ENCODE assay signal across 14 cellular contexts in genomic region chrX:115583730-115584004, GRCh38. TPM values are rescaled to one million over a fixed set of nuclear protein-coding genes. Genes with fewer than 3 reads are reported as not detected.
DNase-seq lines count a peak whose midpoint lies in the region; ATAC-seq and TF ChIP-seq lines count a peak whose summit lies in the region.
"Had no signal": no experiment of that assay in that cellular context is flagged by ENCODE, and none has a peak within 500 bp of the region (broad histone marks: within the 10 kb centered on the region; RNA-seq: fewer than 3 reads in every experiment).

No MANE protein-coding gene starts in this region.

- no peaks in the 10 kb centered on the region for H3K9me2 ChIP-seq in PC-3 (replicated peaks; ENCODE audit: low read length)

- no peak overlapping the region for H2AFZ ChIP-seq in PC-3 (ENCODE audit: low read length)

- peak overlapping the region; percentile 69 for H3K9ac ChIP-seq in PC-3 (ENCODE audit: low read length)

- H3K9me3 ChIP-seq in AG04450 (ENCODE audit: control insufficient read depth, insufficient read depth, low read length) (no peaks in the 10 kb centered on the region), PC-3 (ENCODE audit: low read length) (no peaks in the 10 kb centered on the region), psoas muscle (no peaks in the 10 kb centered on the region)
- H3K9me3 ChIP-seq: adrenal gland, neutrophil had no signal

- H4K20me1 ChIP-seq in PC-3 (ENCODE audit: low read length): no peaks in the 10 kb centered on the region

- H3K27ac Mint-ChIP-seq in activated CD8-positive, alpha-beta T cell treated with anti-CD3 and anti-CD28 coated beads, Interleukin-2, amount 10 ng/mL, durations not matched to agents 7 days and 5 days: no peak overlapping the region

- peak overlapping the region; percentile 12; the same call in 1 of the 2 replicates for H3K4me3 ChIP-seq in AG04450 (ENCODE audit: low read depth, low read length)
- H3K4me3 ChIP-seq in PC-3 (ENCODE audit: low read length): no peak overlapping the region
- H3K4me3 ChIP-seq in epithelial cell of proximal tubule (ENCODE audit: low read depth, low read length): peak overlapping the region; percentile 2
- no peak overlapping the region for H3K4me3 ChIP-seq in psoas muscle
- H3K4me3 ChIP-seq: adrenal gland had no signal

- intact Hi-C loops in PC-3 (cut with micrococcal nuclease) (loop anchor here (5.0 kb wide), 1 partner anchor 34 kb away; no protein-coding TSS in a partner anchor), psoas muscle (cut with DNase I) (no loop called here)

- H3K36me3 ChIP-seq in PC-3 (ENCODE audit: low read depth, low read length): peaks cover 10% of the 10 kb centered on the region; the same call in 1 of the 2 replicates
- no peaks in the 10 kb centered on the region for H3K36me3 ChIP-seq in psoas muscle (ENCODE audit: insufficient read depth in 1 of 2, low read depth in 1 of 2)
- H3K36me3 ChIP-seq: adrenal gland, neutrophil, WERI-Rb-1 had no signal

- no peaks in the 10 kb centered on the region for H3K36me3 Mint-ChIP-seq in activated CD8-positive, alpha-beta T cell treated with anti-CD3 and anti-CD28 coated beads, Interleukin-2, amount 10 ng/mL, durations not matched to agents 7 days and 5 days (ENCODE audit: low read depth)

- TF ChIP-seq CTCF in AG04450 (IDR thresholded peaks at IDR 0.05; ENCODE audit: low read depth, low read length) (no peak), PC-3 (conservative IDR thresholded peaks at IDR 0.05; ENCODE audit: low read depth, low read length) (no peak), epithelial cell of proximal tubule (conservative IDR thresholded peaks at IDR 0.05; ENCODE audit: low read depth, low read length) (no peak), psoas muscle (IDR thresholded peaks at IDR 0.05) (no peak)

- no peak for ATAC-seq in PC-3
- no peak for ATAC-seq in psoas muscle
- no peak for ATAC-seq in HG03108 (IDR thresholded peaks at IDR 0.05; ENCODE audit: unreplicated experiment)
- ATAC-seq in GM19463 (IDR thresholded peaks at IDR 0.05; ENCODE audit: unreplicated experiment): no peak
- no peak for ATAC-seq in activated CD8-positive, alpha-beta T cell treated with anti-CD3 and anti-CD28 coated beads, Interleukin-2, amount 10 ng/mL, durations not matched to agents 7 days and 5 days
- ATAC-seq in GM21381 (IDR thresholded peaks at IDR 0.05; ENCODE audit: unreplicated experiment): no peak

- H3K27ac ChIP-seq in AG04450 (ENCODE audit: low read depth, low read length): peak overlapping the region; percentile 22
- peak overlapping the region; percentile 97 for H3K27ac ChIP-seq in PC-3 (ENCODE audit: low read length)
- H3K27ac ChIP-seq in psoas muscle: peak overlapping the region; percentile 38
- H3K27ac ChIP-seq: neutrophil, WERI-Rb-1 had no signal

- H3K27me3 ChIP-seq in AG04450 (ENCODE audit: control insufficient read depth, insufficient read depth, low read length) (no peaks in the 10 kb centered on the region), PC-3 (ENCODE audit: low read length) (no peaks in the 10 kb centered on the region), psoas muscle (ENCODE audit: insufficient read depth in 3 of 3, low read length in 2 of 3) (peaks cover 0 to 19% (median 0%) of the 10 kb centered on the region in 3 donors)
- H3K27me3 ChIP-seq: neutrophil had no signal

- no peaks in the 10 kb centered on the region for H3K27me3 Mint-ChIP-seq in activated CD8-positive, alpha-beta T cell treated with anti-CD3 and anti-CD28 coated beads, Interleukin-2, amount 10 ng/mL, durations not matched to agents 7 days and 5 days (ENCODE audit: low read depth)

- CTCF ChIA-PET in AG04450 (lab: Charles Lee): interaction anchor here (0.7 to 1.1 kb wide), 3 partner anchors 10 to 220 kb away, joined by 3 read pairs; no protein-coding TSS in a partner anchor
- CTCF ChIA-PET in PC-3 (lab: Charles Lee): no interaction called here
- CTCF ChIA-PET in activated CD8-positive, alpha-beta T cell treated with anti-CD3 and anti-CD28 coated beads, Interleukin-2, amount 10 ng/mL, durations not matched to agents 7 days and 5 days (lab: Charles Lee): no interaction called here

- BruUV-seq in PC-3 (replicated peaks; lab: Mats Ljungman, UMichigan): no TSS peak

- WGBS in psoas muscle, 3 donors: 10 to 21% (median 16%) methylated on average over 2 of the region's 2 CpGs

- no peaks in the 10 kb centered on the region for H3F3A ChIP-seq in PC-3 (ENCODE audit: low read length, unreplicated experiment)

- peaks cover 100% of the 10 kb centered on the region for H3K79me2 ChIP-seq in PC-3 (ENCODE audit: low read length)

- H3K4me3 Mint-ChIP-seq in activated CD8-positive, alpha-beta T cell treated with anti-CD3 and anti-CD28 coated beads, Interleukin-2, amount 10 ng/mL, durations not matched to agents 7 days and 5 days: no peak overlapping the region

- H3K4me2 ChIP-seq in PC-3 (ENCODE audit: low read length): peak overlapping the region; percentile 48

- POLR2A ChIA-PET in AG04450 (lab: Yijun Ruan, JAX) (interaction anchor here (0.6 kb wide), 1 partner anchor 16 kb away, joined by 10 read pairs; no protein-coding TSS in a partner anchor), PC-3 (lab: Charles Lee; ENCODE audit: unreplicated experiment) (no interaction called here)
- POLR2A ChIA-PET in activated CD8-positive, alpha-beta T cell treated with anti-CD3 and anti-CD28 coated beads, Interleukin-2, amount 10 ng/mL, durations not matched to agents 7 days and 5 days (lab: Charles Lee): no interaction called here

- H3K4me1 ChIP-seq in PC-3 (ENCODE audit: insufficient read depth, low read length) (peaks cover 80% of the 10 kb centered on the region), psoas muscle (peaks cover 16% of the 10 kb centered on the region)

- no peaks in the 10 kb centered on the region for H3K4me1 Mint-ChIP-seq in activated CD8-positive, alpha-beta T cell treated with anti-CD3 and anti-CD28 coated beads, Interleukin-2, amount 10 ng/mL, durations not matched to agents 7 days and 5 days (ENCODE audit: low read depth)

- H3K9me3 Mint-ChIP-seq in activated CD8-positive, alpha-beta T cell treated with anti-CD3 and anti-CD28 coated beads, Interleukin-2, amount 10 ng/mL, durations not matched to agents 7 days and 5 days (ENCODE audit: insufficient read depth): no peaks in the 10 kb centered on the region

- DNase-seq in AG04450 (ENCODE audit: low read depth, low spot score) (no peak), PC-3 (no peak), epithelial cell of proximal tubule (ENCODE audit: low read depth) (no peak), psoas muscle (no peak)
- no peak for DNase-seq in activated CD8-positive, alpha-beta T cell treated with anti-CD3 and anti-CD28 coated beads, Interleukin-2, amount 10 ng/mL, durations not matched to agents 7 days and 5 days
- DNase-seq: adrenal gland, kidney, NCI-H2029, SHP77 treated with DMSO at 0.1 percent for 48 hours, WERI-Rb-1 had no signal

RNA-seq across cellular contexts. Expression of gene PLS3, which starts 22.7 kb away (rescaled TPM):
- polyA plus RNA-seq in AG04450 (2011; rRNA removed): 300 and 354 TPM in 2 replicates
- 81.9 and 157 TPM in 2 replicates for polyA minus RNA-seq in AG04450 (2011; rRNA and poly(A)+ RNA removed)
- 248 and 267 TPM in 2 replicates for total RNA-seq in PC-3 (2014; rRNA removed)
- total RNA-seq in epithelial cell of proximal tubule: 121 and 133 TPM in 2 replicates
- total RNA-seq in psoas muscle: 10 to 100 TPM; 14.4 to 31.3 (median 21.6) TPM
- 10 to 100 TPM; 12.9 to 25.4 (median 20.0) TPM for polyA plus RNA-seq in psoas muscle
- total RNA-seq in activated CD8-positive, alpha-beta T cell treated with anti-CD3 and anti-CD28 coated beads, Interleukin-2, amount 10 ng/mL, durations not matched to agents 7 days and 5 days: under 1 TPM; 0.37 to 0.39 TPM

Comparison
In these comparisons a context has a peak if more than half of its experiments do, and no peak if none do; other contexts are left out.
1. H3K27ac ChIP-seq: peak in every context shown above with its lines; median percentile 97 in PC-3; 38 in psoas muscle; 22 in AG04450.
2. H3K4me3 ChIP-seq: peak in AG04450 (single experiment) and epithelial cell of proximal tubule (single experiment); none in PC-3 (single experiment) and psoas muscle (single experiment).
3. RNA of gene PLS3, which starts 22.7 kb away (total RNA-seq): 248 to 267 TPM in PC-3, 121 to 133 TPM in epithelial cell of proximal tubule and 14.4 to 31.3 TPM in psoas muscle; 0.37 to 0.39 TPM in activated CD8-positive, alpha-beta T cell treated with anti-CD3 and anti-CD28 coated beads, Interleukin-2, amount 10 ng/mL, durations not matched to agents 7 days and 5 days; every median in the first group is over 10 times any median in the second.